In genomic region chr2:112814278-112814677, GRCh38 we compare ENCODE assay signal across 13 cellular contexts. TPM values are rescaled to one million over a fixed set of nuclear protein-coding genes. Genes with fewer than 3 reads are reported as not detected.
DNase-seq lines count a peak whose midpoint lies in the region; ATAC-seq and TF ChIP-seq lines count a peak whose summit lies in the region.
"Had no signal": no experiment of that assay in that cellular context is flagged by ENCODE, and none has a peak within 500 bp of the region (broad histone marks: within the 10 kb centered on the region; RNA-seq: fewer than 3 reads in every experiment).

No MANE protein-coding gene starts in this region.

- no peaks in the 10 kb centered on the region for H3K27me3 ChIP-seq in mesenchymal stem cell (ENCODE audit: control insufficient read depth in 1 of 2, insufficient read depth in 1 of 2, low read length in 2 of 2)
- H3K27me3 ChIP-seq: BLaER1 treated with 17β-estradiol and CSF1 and Interleukin-3, amounts not matched to agents 10 nM and 100 nM had no signal

- H2BK15ac ChIP-seq in mesenchymal stem cell (ENCODE audit: low read depth, poor library complexity, severe bottlenecking) = no peak overlapping the region

- peak; percentile 33 for TF ChIP-seq CTCF in AG09309 (IDR thresholded peaks at IDR 0.05; ENCODE audit: control insufficient read depth, insufficient read depth, low read depth, low read length, missing control alignments)
- TF ChIP-seq CTCF in choroid plexus epithelial cell (conservative IDR thresholded peaks at IDR 0.05; ENCODE audit: low read depth, low read length) = peak; percentile 44

- no peak overlapping the region for H2AFZ ChIP-seq in mesenchymal stem cell (ENCODE audit: low read depth, low read length)

- WGBS in mesenchymal stem cell = 13% methylated on average over 2 of the region's 2 CpGs

- no peak overlapping the region for H3K4ac ChIP-seq in mesenchymal stem cell (ENCODE audit: low read depth in 1 of 2, low read length in 2 of 2)

- peak overlapping the region; percentile 77 for H3K27ac ChIP-seq in mesenchymal stem cell (ENCODE audit: low read length, poor library complexity, severe bottlenecking)
- H3K27ac ChIP-seq: BLaER1 treated with 17β-estradiol and CSF1 and Interleukin-3, amounts not matched to agents 10 nM and 100 nM had no signal

- H3K9ac ChIP-seq in mesenchymal stem cell (ENCODE audit: low read length) = no peak overlapping the region
- H3K9ac ChIP-seq: BLaER1 treated with 17β-estradiol and CSF1 and Interleukin-3, amounts not matched to agents 10 nM and 100 nM had no signal

- H3K36me3 ChIP-seq in mesenchymal stem cell (ENCODE audit: control insufficient read depth in 1 of 2, insufficient read depth in 2 of 2, low read depth in 1 of 2, low read length in 2 of 2) = no peaks in the 10 kb centered on the region
- H3K36me3 ChIP-seq: BLaER1 treated with 17β-estradiol and CSF1 and Interleukin-3, amounts not matched to agents 10 nM and 100 nM had no signal

- no peak overlapping the region for H4K8ac ChIP-seq in mesenchymal stem cell (ENCODE audit: low read length)

- H3K4me3 ChIP-seq in AG09309 (ENCODE audit: control insufficient read depth, low read depth, low read length) (no peak overlapping the region), choroid plexus epithelial cell (ENCODE audit: low read depth, low read length) (no peak overlapping the region), mesenchymal stem cell (ENCODE audit: insufficient read depth in 1 of 2, low read depth in 1 of 2, low read length in 2 of 2) (no peak overlapping the region)
- H3K4me3 ChIP-seq: BLaER1 treated with 17β-estradiol and CSF1 and Interleukin-3, amounts not matched to agents 10 nM and 100 nM had no signal

- ATAC-seq in GM18873 (IDR thresholded peaks at IDR 0.05; ENCODE audit: low FRiP score, unreplicated experiment) (no peak), HG02759 (IDR thresholded peaks at IDR 0.05; ENCODE audit: unreplicated experiment) (no peak)

- H4K91ac ChIP-seq in mesenchymal stem cell (ENCODE audit: low read length) = no peak overlapping the region

- H3K79me1 ChIP-seq in mesenchymal stem cell (replicated peaks; ENCODE audit: low read length, poor library complexity, severe bottlenecking) = no peaks in the 10 kb centered on the region

- H3K14ac ChIP-seq in mesenchymal stem cell (ENCODE audit: low read length in 2 of 2) = no peak overlapping the region

- no peak overlapping the region for H2AK5ac ChIP-seq in mesenchymal stem cell (ENCODE audit: low read length, severe bottlenecking)

- H3K23ac ChIP-seq in mesenchymal stem cell (ENCODE audit: low read length in 2 of 2) = no peak overlapping the region

- H3K4me2 ChIP-seq in mesenchymal stem cell (ENCODE audit: low read length, poor library complexity, severe bottlenecking) = peak overlapping the region; percentile 10

- no peaks in the 10 kb centered on the region for H3K9me3 ChIP-seq in mesenchymal stem cell (ENCODE audit: control insufficient read depth, low read length)

- H3K4me1 ChIP-seq in mesenchymal stem cell (ENCODE audit: control insufficient read depth, insufficient read depth, low read depth, low read length) = peaks cover 16% of the 10 kb centered on the region

- peak overlapping the region; percentile 3 for H2BK5ac ChIP-seq in mesenchymal stem cell (ENCODE audit: low read depth, low read length, poor library complexity, severe bottlenecking)

- no peak for DNase-seq in AG09309 (ENCODE audit: low read depth)
- peak; percentile 56 for DNase-seq in NCI-H226
- DNase-seq in choroid plexus epithelial cell (ENCODE audit: low read depth) = peak; percentile 93
- DNase-seq in mesenchymal stem cell = peak; percentile 42
- DNase-seq in globus pallidus (ENCODE audit: low spot score) = no peak
- DNase-seq in H4 (ENCODE audit: low spot score) = no peak
- DNase-seq: aorta, left ventricle myocardium superior had no signal

- H3K18ac ChIP-seq in mesenchymal stem cell (ENCODE audit: low read depth in 1 of 2, low read length in 2 of 2) = peak overlapping the region in 1 of 2 experiments; percentile 21

- H2BK12ac ChIP-seq in mesenchymal stem cell (ENCODE audit: low read length in 2 of 2) = peak overlapping the region in 1 of 2 experiments; percentile 29

- H2BK120ac ChIP-seq in mesenchymal stem cell (ENCODE audit: low read depth, low read length) = no peak overlapping the region

RNA-seq across cellular contexts. Expression of gene IL1B, which starts 22.3 kb away (rescaled TPM):
- 5.3 TPM for polyA plus RNA-seq in mesenchymal stem cell (2013, experiment 1 of 2)
- 5.7 TPM for polyA plus RNA-seq in mesenchymal stem cell (2013, experiment 2 of 2)
- total RNA-seq in H4 (2014; rRNA removed; shearing (Covaris generic)) = not detected in 2 replicates

RNA-seq across cellular contexts. Expression of gene IL1A, which starts 30.0 kb away (rescaled TPM):
- polyA plus RNA-seq in mesenchymal stem cell (2013, experiment 1 of 2) = 0.72 TPM
- polyA plus RNA-seq in mesenchymal stem cell (2013, experiment 2 of 2) = 0.84 TPM
- total RNA-seq in H4 (2014; rRNA removed; shearing (Covaris generic)) = 0.06 TPM in 1 of 2 replicates, not detected in the other
- total RNA-seq: left ventricle myocardium superior, LHCN-M2, posterior vena cava had no signal
- polyA plus RNA-seq: aorta had no signal

RNA-seq across cellular contexts. Expression of gene CKAP2L, which starts 49.9 kb away (rescaled TPM):
- 2.7 TPM for polyA plus RNA-seq in mesenchymal stem cell (2013, experiment 1 of 2)
- 3.1 TPM for polyA plus RNA-seq in mesenchymal stem cell (2013, experiment 2 of 2)
- total RNA-seq in H4 (2014; rRNA removed; shearing (Covaris generic)) = 15.7 and 15.8 TPM in 2 replicates

Comparison
In these comparisons a context has a peak if more than half of its experiments do, and no peak if none do; other contexts are left out.
1. DNase-seq: peak in NCI-H226 (single experiment), choroid plexus epithelial cell (single experiment) and mesenchymal stem cell (single experiment); none in AG09309 (single experiment), globus pallidus (single experiment) and H4 (single experiment).